ENCODE assay signal across 8 cellular contexts in genomic region chr3:160003520-160004128, GRCh38. TPM values are rescaled to one million over a fixed set of nuclear protein-coding genes. Genes with fewer than 3 reads are reported as not detected.
DNase-seq lines count a peak whose midpoint lies in the region; ATAC-seq and TF ChIP-seq lines count a peak whose summit lies in the region.

No MANE protein-coding gene starts in this region.

- no peaks in the 10 kb centered on the region for H3K4me1 ChIP-seq in HEK293 (ENCODE audit: control insufficient read depth, insufficient read depth, low read length)

- no peaks in the 10 kb centered on the region for H3K27me3 ChIP-seq in AG04450 (ENCODE audit: control insufficient read depth, insufficient read depth, low read length)

- H3K36me3 ChIP-seq in HEK293 (ENCODE audit: control insufficient read depth in 2 of 2, insufficient read depth in 1 of 2, low read length in 2 of 2) = no peaks in the 10 kb centered on the region

- CTCF ChIA-PET in AG04450 (lab: Charles Lee) = interaction anchor here (0.5 to 12.0 kb wide), 24 partner anchors 8 to 737 kb away, joined by 3 to 685 read pairs (median 5); partner anchors contain the start of gene IL12A
- CTCF ChIA-PET in HEK293 (lab: Yijun Ruan, JAX) = interaction anchor here (0.5 to 5.9 kb wide), 25 partner anchors 9 to 1309 kb away, joined by 3 to 108 read pairs (median 4); partner anchors contain the start of gene IL12A

- H3K9me3 ChIP-seq in AG04450 (ENCODE audit: control insufficient read depth, insufficient read depth, low read length) (no peaks in the 10 kb centered on the region), HEK293 (ENCODE audit: control insufficient read depth, insufficient read depth, low read depth, low read length) (no peaks in the 10 kb centered on the region)

- no peak overlapping the region for H3K4me3 ChIP-seq in AG04450 (ENCODE audit: low read depth, low read length)
- no peak overlapping the region for H3K4me3 ChIP-seq in HEK293 (ENCODE audit: low read depth, low read length)
- H3K4me3 ChIP-seq in choroid plexus epithelial cell (ENCODE audit: low read depth, low read length) = no peak overlapping the region

- TF ChIP-seq CTCF in AG04450 (IDR thresholded peaks at IDR 0.05; ENCODE audit: low read depth, low read length) (peak; percentile 41), GM12874 (IDR thresholded peaks at IDR 0.05; ENCODE audit: insufficient read depth, low read depth, low read length) (peak; percentile 71), HEK293 (tag by site-specific recombination; IDR thresholded peaks at IDR 0.05) (peak; percentile 46; the same call in 1 of the 2 replicates), LNCAP (IDR thresholded peaks at IDR 0.05) (peak; percentile 65), choroid plexus epithelial cell (conservative IDR thresholded peaks at IDR 0.05; ENCODE audit: low read depth, low read length) (peak; percentile 54)

- no peak overlapping the region for H3K27ac ChIP-seq in AG04450 (ENCODE audit: low read depth, low read length)
- H3K27ac ChIP-seq in HEK293 (ENCODE audit: extremely low read depth, low read depth, low read length) = no peak overlapping the region

- no peak for DNase-seq in AG04450 (ENCODE audit: low read depth, low spot score)
- DNase-seq in choroid plexus epithelial cell (ENCODE audit: low read depth) = peak; percentile 62
- DNase-seq in medulla oblongata (ENCODE audit: extremely low spot score) = peak; percentile 86
- DNase-seq in ureter (ENCODE audit: low spot score) = peak; percentile 50

- POLR2A ChIA-PET in AG04450 (lab: Yijun Ruan, JAX) (no interaction called here), HEK293 (lab: Yijun Ruan, JAX) (no interaction called here)

- ATAC-seq in SK-N-SH treated with all-trans-retinoic acid at 6 μM for 48 hours = peak; percentile 92

TF ChIP-seq in HEK293, 187 proteins besides CTCF, POLR2A, EP300 and RAD21:
- TF ChIP-seq PATZ1 (tag by site-specific recombination; IDR thresholded peaks at IDR 0.05) (peak; percentile 21; the same call in 1 of the 2 replicates), ZNF561 (tag by site-specific recombination; IDR thresholded peaks at IDR 0.05; ENCODE audit: borderline replicate concordance) (no peak), IKZF3 (tag by site-specific recombination; IDR thresholded peaks at IDR 0.05) (0 out of 2 replicates have a peak, but pooled peaks have one; percentile 37), ZNF2 (tag by site-specific recombination; IDR thresholded peaks at IDR 0.05) (peak; percentile 48; the same call in 1 of the 2 replicates), MZF1 (tag by site-specific recombination; IDR thresholded peaks at IDR 0.05; ENCODE audit: borderline replicate concordance) (peak; percentile 57; the same call in 1 of the 2 replicates), ZNF654 (tag by site-specific recombination; IDR thresholded peaks at IDR 0.05; ENCODE audit: low read depth) (peak; percentile 63), ZNF580 (tag by site-specific recombination; IDR thresholded peaks at IDR 0.05) (0 out of 2 replicates have a peak, but pooled peaks have one; percentile 15), ZBTB48 (tag by site-specific recombination; IDR thresholded peaks at IDR 0.05) (peak; percentile 36; the same call in 1 of the 2 replicates), HOXA7 (CRISPR knock-in tag; IDR thresholded peaks at IDR 0.05; ENCODE audit: borderline replicate concordance) (no peak), ZNF501 (tag by site-specific recombination; IDR thresholded peaks at IDR 0.05) (0 out of 2 replicates have a peak, but pooled peaks have one; percentile 65), ZBTB17 (tag by site-specific recombination; IDR thresholded peaks at IDR 0.05) (peak; percentile 68), ZNF521 (tag by site-specific recombination; IDR thresholded peaks at IDR 0.05) (no peak)

TF ChIP-seq in SK-N-SH treated with all-trans-retinoic acid at 6 μM for 48 hours, 23 proteins besides CTCF, POLR2A, EP300 and RAD21:
- TF ChIP-seq ARNTL (CRISPR knock-in tag; IDR thresholded peaks at IDR 0.05; ENCODE audit: borderline replicate concordance, low read depth) (no peak), ZFP3 (CRISPR knock-in tag; IDR thresholded peaks at IDR 0.05) (no peak), ISL1 (CRISPR knock-in tag; IDR thresholded peaks at IDR 0.05) (no peak), GLIS3 (CRISPR knock-in tag; IDR thresholded peaks at IDR 0.05) (no peak), TCF4 (CRISPR knock-in tag; IDR thresholded peaks at IDR 0.05; ENCODE audit: borderline replicate concordance) (no peak), ESRRG (CRISPR knock-in tag; IDR thresholded peaks at IDR 0.05) (no peak)

RNA-seq across cellular contexts. Expression of gene IL12A, which starts 15.0 kb away (rescaled TPM):
- polyA plus RNA-seq in AG04450 (2011; rRNA removed) = 2.3 and 3.6 TPM in 2 replicates
- polyA minus RNA-seq in AG04450 (2011; rRNA and poly(A)+ RNA removed) = 0.69 and 1.1 TPM in 2 replicates
- total RNA-seq in ureter = 1.1 TPM
